ENCODE assay signal across 29 cellular contexts in the genomic region with DNA sequence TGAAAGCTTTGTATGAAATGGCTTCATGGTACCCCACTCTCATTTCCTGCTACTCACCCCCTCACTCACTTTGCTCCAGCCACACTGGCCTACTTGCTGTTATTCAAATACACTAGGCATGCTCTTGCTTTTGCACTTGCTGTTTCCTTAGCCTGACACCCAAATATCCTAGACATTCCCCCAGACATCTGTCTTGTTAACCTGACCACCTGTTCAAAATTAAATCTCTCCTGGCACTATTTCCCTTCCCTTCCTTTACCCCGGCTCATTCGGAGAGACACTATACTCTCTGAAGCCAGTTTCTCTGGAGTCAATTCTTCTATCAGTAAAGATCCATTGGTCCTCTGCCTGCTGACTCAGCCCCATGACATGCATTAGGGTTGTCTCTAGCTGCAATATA.
"Had no signal": no experiment of that assay in that cellular context is flagged by ENCODE, and none has a peak within 500 bp of the region (broad histone marks: within the 10 kb centered on the region; RNA-seq: fewer than 3 reads in every experiment).

No MANE protein-coding gene starts in this region.

- H3K9me3 ChIP-seq: adrenal gland, body of pancreas, breast epithelium had no signal

- H3K4me1 ChIP-seq: adrenal gland, body of pancreas, breast epithelium had no signal

- DNase-seq: activated B cell treated with CpG ODN at 0.5 μM for 24 hours; activated CD4-positive, alpha-beta memory T cell treated with anti-CD3 and anti-CD28 coated beads for 36 hours; activated CD4-positive, alpha-beta T cell treated with anti-CD3 and anti-CD28 coated beads for 4 hours; activated CD4-positive, alpha-beta T cell treated with anti-CD3 and anti-CD28 coated beads, Interleukin-2, amount 10 ng/mL, durations not matched to agents 24 days and 14 days; activated CD4-positive, alpha-beta T cell treated with anti-CD3 and anti-CD28 coated beads, Interleukin-2, amount 50 U/mL, for 1 hour; activated CD4-positive, alpha-beta T cell treated with anti-CD3 and anti-CD28 coated beads, Interleukin-2, amount 50 U/mL, for 4 hours; activated CD4-positive, CD25-positive, alpha-beta regulatory T cell treated with anti-CD3 and anti-CD28 coated beads, Interleukin-2, amount 50 U/mL, for 72 hours; activated CD8-positive, alpha-beta memory T cell treated with anti-CD3 and anti-CD28 coated beads, Interleukin-2, amount 10 ng/mL, durations not matched to agents 7 days and 5 days; activated CD8-positive, alpha-beta memory T cell treated with anti-CD3 and anti-CD28 coated beads, Interleukin-2, amount 50 U/mL, for 48 hours; activated CD8-positive, alpha-beta T cell treated with anti-CD3 and anti-CD28 coated beads for 36 hours; activated effector memory CD4-positive, alpha-beta T cell treated with Interleukin-2 at 50 U/mL for 16 hours; activated gamma-delta T cell; activated naive CD4-positive, alpha-beta T cell treated with anti-CD3 and anti-CD28 coated beads, Interleukin-2, amount 10 ng/mL, durations not matched to agents 7 days and 5 days; activated naive CD4-positive, alpha-beta T cell treated with Interleukin-2 at 50 U/mL for 16 hours; activated naive CD8-positive, alpha-beta T cell treated with anti-CD3 and anti-CD28 coated beads for 36 hours; activated T-cell treated with anti-CD3 and anti-CD28 coated beads, Interleukin-2, amount 50 U/mL, for 24 hours; activated T-cell treated with anti-CD3 and anti-CD28 coated beads, Interleukin-2, amount 50 U/mL, for 48 hours; adrenal gland; amniotic stem cell; aorta; body of pancreas; brain microvascular endothelial cell; central memory CD4-positive, alpha-beta T cell; cerebellar nuclear complex; T-helper 1 cell; T-helper 2 cell; T-helper 9 cell had no signal

- H3K27me3 ChIP-seq: adrenal gland, body of pancreas, brain microvascular endothelial cell, breast epithelium had no signal

- H3K36me3 ChIP-seq: adrenal gland, brain microvascular endothelial cell, breast epithelium had no signal

- H3K27ac ChIP-seq: adrenal gland, body of pancreas, brain microvascular endothelial cell, breast epithelium, VCaP had no signal

- H3K4me3 ChIP-seq: adrenal gland, body of pancreas, breast epithelium had no signal
